In the genomic region with DNA sequence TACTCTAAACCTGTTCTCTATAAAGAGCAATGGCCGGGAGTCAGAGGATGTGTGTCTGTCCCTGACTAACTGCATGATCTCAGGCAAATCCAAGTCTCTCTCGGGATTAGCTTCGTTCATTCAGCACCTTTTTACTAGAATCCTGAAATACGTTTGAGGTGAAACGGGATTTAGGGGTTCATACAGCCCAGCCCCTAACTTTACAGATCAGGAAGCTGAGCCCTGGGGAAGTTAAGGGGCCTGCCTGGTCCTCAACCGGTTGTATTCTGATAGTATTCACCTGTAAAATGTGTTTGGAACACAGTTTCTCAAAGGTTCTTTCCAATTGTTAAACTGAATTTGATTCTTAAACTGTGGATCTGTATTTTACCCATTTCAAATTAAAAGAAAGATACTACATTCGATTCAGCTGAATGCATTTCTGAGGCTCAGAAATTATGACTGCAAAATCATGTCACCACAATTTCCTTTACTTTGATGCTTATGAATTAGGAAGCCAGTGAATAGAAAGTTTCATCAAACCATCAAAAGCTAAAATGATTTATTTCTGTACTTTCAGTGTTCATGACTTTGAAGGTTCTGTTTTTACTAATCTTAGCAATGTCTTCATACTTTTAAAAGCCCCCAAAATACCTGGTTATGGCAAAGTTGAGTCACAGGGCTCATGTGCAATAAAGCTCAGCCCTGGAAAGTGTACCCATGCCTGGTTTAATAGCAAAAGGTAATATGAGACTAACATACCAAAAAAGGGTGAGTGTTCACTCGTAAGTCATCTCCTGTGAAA, we compare ENCODE assay signal across 1 cellular context.
TF ChIP-seq lines count a peak whose summit lies in the region.

No MANE protein-coding gene starts in this region.

TF ChIP-seq in HepG2, 621 proteins besides CTCF, POLR2A, EP300 and RAD21 (continued from another document):
- no peak for TF ChIP-seq ARNTL (CRISPR knock-in tag; IDR thresholded peaks at IDR 0.05)
- TF ChIP-seq, protein P1, sequence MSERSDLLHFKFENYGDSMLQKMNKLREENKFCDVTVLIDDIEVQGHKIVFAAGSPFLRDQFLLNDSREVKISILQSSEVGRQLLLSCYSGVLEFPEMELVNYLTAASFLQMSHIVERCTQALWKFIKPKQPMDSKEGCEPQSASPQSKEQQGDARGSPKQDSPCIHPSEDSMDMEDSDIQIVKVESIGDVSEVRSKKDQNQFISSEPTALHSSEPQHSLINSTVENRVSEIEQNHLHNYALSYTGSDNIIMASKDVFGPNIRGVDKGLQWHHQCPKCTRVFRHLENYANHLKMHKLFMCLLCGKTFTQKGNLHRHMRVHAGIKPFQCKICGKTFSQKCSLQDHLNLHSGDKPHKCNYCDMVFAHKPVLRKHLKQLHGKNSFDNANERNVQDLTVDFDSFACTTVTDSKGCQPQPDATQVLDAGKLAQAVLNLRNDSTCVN (CRISPR knock-in tag; IDR thresholded peaks at IDR 0.05; ENCODE audit: borderline replicate concordance), result no peak
- no peak for TF ChIP-seq NCOA2 (CRISPR knock-in tag; IDR thresholded peaks at IDR 0.05)
- TF ChIP-seq KLF9 (CRISPR knock-in tag; IDR thresholded peaks at IDR 0.05; ENCODE audit: low read depth), result no peak
- no peak for TF ChIP-seq SOX13 (IDR thresholded peaks at IDR 0.05)
- TF ChIP-seq SOX13 (CRISPR knock-in tag; conservative IDR thresholded peaks at IDR 0.05 in 1 of 2, IDR thresholded peaks at IDR 0.05 in 1 of 2), result no peak
- TF ChIP-seq, protein P2, sequence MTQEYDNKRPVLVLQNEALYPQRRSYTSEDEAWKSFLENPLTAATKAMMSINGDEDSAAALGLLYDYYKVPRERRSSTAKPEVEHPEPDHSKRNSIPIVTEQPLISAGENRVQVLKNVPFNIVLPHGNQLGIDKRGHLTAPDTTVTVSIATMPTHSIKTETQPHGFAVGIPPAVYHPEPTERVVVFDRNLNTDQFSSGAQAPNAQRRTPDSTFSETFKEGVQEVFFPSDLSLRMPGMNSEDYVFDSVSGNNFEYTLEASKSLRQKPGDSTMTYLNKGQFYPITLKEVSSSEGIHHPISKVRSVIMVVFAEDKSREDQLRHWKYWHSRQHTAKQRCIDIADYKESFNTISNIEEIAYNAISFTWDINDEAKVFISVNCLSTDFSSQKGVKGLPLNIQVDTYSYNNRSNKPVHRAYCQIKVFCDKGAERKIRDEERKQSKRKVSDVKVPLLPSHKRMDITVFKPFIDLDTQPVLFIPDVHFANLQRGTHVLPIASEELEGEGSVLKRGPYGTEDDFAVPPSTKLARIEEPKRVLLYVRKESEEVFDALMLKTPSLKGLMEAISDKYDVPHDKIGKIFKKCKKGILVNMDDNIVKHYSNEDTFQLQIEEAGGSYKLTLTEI (CRISPR knock-in tag; conservative IDR thresholded peaks at IDR 0.05), result no peak
